ENCODE assay signal across 8 cellular contexts in the genomic region with DNA sequence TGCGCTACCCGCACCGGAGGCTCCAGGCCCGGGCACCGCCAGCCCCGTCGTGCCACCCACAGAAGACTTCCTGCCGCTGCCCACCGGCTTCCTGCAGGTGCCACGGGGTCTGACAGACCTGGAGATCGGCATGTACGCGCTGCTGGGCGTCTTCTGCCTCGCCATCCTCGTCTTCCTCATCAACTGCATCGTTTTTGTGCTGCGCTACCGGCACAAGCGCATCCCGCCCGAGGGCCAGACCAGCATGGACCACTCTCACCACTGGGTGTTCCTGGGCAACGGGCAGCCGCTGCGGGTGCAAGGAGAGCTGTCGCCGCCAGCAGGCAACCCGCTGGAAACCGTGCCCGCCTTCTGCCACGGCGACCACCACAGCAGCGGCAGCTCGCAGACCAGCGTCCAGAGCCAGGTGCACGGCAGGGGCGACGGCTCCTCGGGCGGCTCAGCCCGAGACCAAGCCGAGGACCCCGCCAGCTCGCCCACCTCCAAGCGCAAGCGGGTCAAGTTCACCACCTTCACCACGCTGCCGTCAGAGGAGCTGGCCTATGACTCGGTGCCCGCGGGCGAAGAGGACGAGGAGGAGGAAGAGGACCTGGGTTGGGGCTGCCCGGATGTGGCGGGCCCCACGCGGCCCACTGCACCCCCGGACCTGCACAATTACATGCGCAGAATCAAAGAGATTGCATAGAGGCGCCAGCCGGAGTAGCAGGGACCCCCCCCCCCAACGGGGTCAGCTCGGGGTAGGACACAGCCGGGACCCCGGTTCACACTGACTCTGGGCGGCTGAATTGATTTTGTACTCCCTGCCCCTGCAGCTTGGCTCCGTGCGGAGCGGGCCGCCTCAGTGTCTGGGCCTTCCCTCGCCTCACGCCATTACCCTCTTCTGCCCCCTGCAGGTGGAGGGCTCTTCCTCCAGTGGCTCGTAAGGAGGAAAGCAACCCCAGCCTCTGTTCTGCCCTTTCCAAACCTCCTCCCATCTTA. TPM values are rescaled to one million over a fixed set of nuclear protein-coding genes. Genes with fewer than 3 reads are reported as not detected.
DNase-seq lines count a peak whose midpoint lies in the region; ATAC-seq and TF ChIP-seq lines count a peak whose summit lies in the region.

No MANE protein-coding gene starts in this region.

- intact Hi-C loops in testis (cut with DNase I; ENCODE audit: low total_unique reads): loop anchor here (10.0 kb wide), 1 partner anchor 213 kb away; no protein-coding TSS in a partner anchor

- peak; percentile 36 for DNase-seq in GM06990 (ENCODE audit: extremely low read depth, insufficient read length)
- DNase-seq in HK-2 (ENCODE audit: unreplicated experiment): peak; percentile 47
- DNase-seq in RWPE1 (ENCODE audit: low spot score): peak; percentile 72
- peak; percentile 83 for DNase-seq in activated gamma-delta T cell treated with Interleukin-2 at 50 U/mL for 16 hours
- peak; percentile 77 for DNase-seq in germinal center (ENCODE audit: low spot score)
- DNase-seq in testis: peak; percentile 87

- WGBS in testis, 2 donors: 0 to 25% methylated on average over 12 to 73 of the region's 73 CpGs

- H3K79me2 ChIP-seq in parathyroid adenoma: no peaks in the 10 kb centered on the region

- H3K36me3 ChIP-seq in GM06990 (ENCODE audit: control insufficient read depth, insufficient read depth, low read length) (no peaks in the 10 kb centered on the region), parathyroid adenoma (ENCODE audit: control insufficient read depth, insufficient read depth, low read length) (no peaks in the 10 kb centered on the region), testis (ENCODE audit: low read depth, missing control alignments) (no peaks in the 10 kb centered on the region)

- CTCF ChIA-PET in RWPE1 (lab: Yijun Ruan, JAX): interaction anchor here (0.5 to 2.6 kb wide), 24 partner anchors 9 to 1017 kb away, joined by 3 to 14 read pairs (median 4); no protein-coding TSS in a partner anchor

- peak overlapping the region; percentile 89 for H2AFZ ChIP-seq in parathyroid adenoma

- POLR2A ChIA-PET in RWPE1 (lab: Yijun Ruan, JAX; ENCODE audit: low non-redundant PET): no interaction called here

- peak overlapping the region; percentile 86 for H3K4me2 ChIP-seq in parathyroid adenoma (ENCODE audit: low read length)

- TF ChIP-seq CTCF in GM06990 (IDR thresholded peaks at IDR 0.05; ENCODE audit: insufficient read depth, low read length, poor library complexity, severe bottlenecking): peak; percentile 94
- TF ChIP-seq CTCF in RWPE1 (conservative IDR thresholded peaks at IDR 0.05; ENCODE audit: low read depth): peak; percentile 67
- peak; percentile 86 for TF ChIP-seq CTCF in parathyroid adenoma (IDR thresholded peaks at IDR 0.05)
- TF ChIP-seq CTCF in testis (IDR thresholded peaks at IDR 0.05): peak; percentile 74 to 89 (median 84)

- H3K4me1 ChIP-seq in parathyroid adenoma (peaks cover 3% of the 10 kb centered on the region), testis (peaks cover 3% of the 10 kb centered on the region)

- H3K27me3 ChIP-seq in GM06990 (replicated peaks; ENCODE audit: control insufficient read depth, insufficient read depth, low read length) (peaks cover 3% of the 10 kb centered on the region; the same call in 1 of the 2 replicates), parathyroid adenoma (ENCODE audit: control insufficient read depth, insufficient read depth, low read length) (no peaks in the 10 kb centered on the region), testis (no peaks in the 10 kb centered on the region)

- no peak for TF ChIP-seq POLR2A in testis (IDR thresholded peaks at IDR 0.05)

- no peaks in the 10 kb centered on the region for H3K9me3 ChIP-seq in parathyroid adenoma (ENCODE audit: control insufficient read depth, low read length)
- no peaks in the 10 kb centered on the region for H3K9me3 ChIP-seq in testis

- H3K27ac ChIP-seq in RWPE1: no peak overlapping the region
- no peak overlapping the region for H3K27ac ChIP-seq in parathyroid adenoma
- H3K27ac ChIP-seq in testis: no peak overlapping the region

- no peak overlapping the region for H3K9ac ChIP-seq in parathyroid adenoma

- ATAC-seq in HG03565 (IDR thresholded peaks at IDR 0.05; ENCODE audit: unreplicated experiment): no peak

- no peak overlapping the region for H3K4me3 ChIP-seq in GM06990 (replicated peaks; ENCODE audit: low read depth, low read length)
- H3K4me3 ChIP-seq in parathyroid adenoma (ENCODE audit: low read depth, low read length): peak overlapping the region; percentile 36
- H3K4me3 ChIP-seq in testis: peak overlapping the region; percentile 35 to 44

RNA-seq across cellular contexts. Expression of a gene that starts 58.5 kb away (rescaled TPM):
- total RNA-seq in testis: 1 to 10 TPM; 2.6 to 3.1 TPM
- 3.6 TPM for polyA plus RNA-seq in testis (ENCODE audit: insufficient read depth, low read depth, low replicate concordance)

Comparison
In these comparisons a context has a peak if more than half of its experiments do, and no peak if none do; other contexts are left out.
1. DNase-seq: peak in every context shown above with its lines; median percentile 87 in testis; 83 in activated gamma-delta T cell treated with Interleukin-2 at 50 U/mL for 16 hours; 77 in germinal center; 72 in RWPE1; 47 in HK-2; 36 in GM06990.